ENCODE assay signal across 9 cellular contexts in the genomic region with DNA sequence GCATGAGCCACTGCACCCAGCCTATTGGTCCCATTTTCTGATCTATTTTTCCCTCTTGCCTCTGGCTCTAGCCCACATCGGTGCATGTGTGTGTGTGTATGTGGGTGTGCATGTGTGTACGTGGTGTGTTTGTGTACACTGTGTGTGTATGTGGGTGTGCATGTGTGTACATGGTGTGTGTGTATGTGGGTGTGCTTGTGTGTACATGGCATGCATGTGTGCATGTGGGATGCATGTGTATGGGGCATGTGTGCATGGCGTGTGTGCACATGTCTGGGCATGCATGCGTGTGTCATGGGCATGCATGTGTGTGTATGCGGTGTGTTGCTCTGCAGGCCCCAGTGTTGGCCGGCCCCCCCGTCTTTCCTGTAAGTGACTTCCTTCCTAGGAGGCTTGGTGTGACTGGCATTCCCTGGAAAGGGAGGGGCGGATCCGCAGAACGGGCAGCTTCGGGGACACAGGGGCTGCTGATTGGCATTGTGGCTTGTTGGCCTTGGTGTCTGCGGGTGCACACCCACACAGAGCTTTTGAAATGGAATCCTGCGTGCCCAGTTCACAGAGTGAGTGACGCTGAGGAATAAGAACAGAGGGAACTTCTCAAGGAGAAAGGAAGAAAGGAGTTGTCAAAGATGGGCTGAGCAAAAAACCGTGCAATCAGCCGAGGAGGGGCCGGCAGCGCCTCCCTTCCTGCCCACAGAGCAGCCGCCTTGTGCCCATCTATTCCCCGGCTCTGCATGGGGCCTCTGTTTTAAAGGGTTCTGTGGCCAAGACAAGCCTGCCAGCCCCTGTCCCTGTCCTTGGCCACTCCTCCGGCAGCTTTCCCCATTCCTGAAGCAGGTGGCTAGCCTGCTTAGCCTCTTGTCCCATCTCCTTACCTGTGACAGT. TPM values are rescaled to one million over a fixed set of nuclear protein-coding genes. Genes with fewer than 3 reads are reported as not detected.
DNase-seq lines count a peak whose midpoint lies in the region; ATAC-seq and TF ChIP-seq lines count a peak whose summit lies in the region.
"Had no signal": no experiment of that assay in that cellular context is flagged by ENCODE, and none has a peak within 500 bp of the region (broad histone marks: within the 10 kb centered on the region; RNA-seq: fewer than 3 reads in every experiment).

No MANE protein-coding gene starts in this region.

- H3K4me1 Mint-ChIP-seq in T-helper 1 cell treated with Interleukin-12 subunit alpha and Interleukin-12 subunit beta and Interleukin-4 antibody, amounts not matched to agents 30 μg/mL and 1 μg/mL, for 36 hours (ENCODE audit: low read depth), result peaks cover 37% of the 10 kb centered on the region
- H3K4me1 Mint-ChIP-seq in activated naive CD8-positive, alpha-beta T cell treated with anti-CD3 and anti-CD28 coated beads, Interleukin-2, amount 50 U/mL, for 24 hours, result peaks cover 56% of the 10 kb centered on the region

- TF ChIP-seq CTCF in right lobe of liver (IDR thresholded peaks at IDR 0.05), result no peak

- H3K4me1 ChIP-seq in right lobe of liver (peaks cover 2 to 64% (median 39%) of the 10 kb centered on the region in 4 donors), thymus (ENCODE audit: control insufficient read depth, insufficient read depth, low read length) (peaks cover 10% of the 10 kb centered on the region)

- H3K27me3 ChIP-seq in right lobe of liver, result no peaks in the 10 kb centered on the region
- H3K27me3 ChIP-seq in thymus (ENCODE audit: control insufficient read depth, insufficient read depth), result peaks cover 9% of the 10 kb centered on the region
- H3K27me3 ChIP-seq: brain microvascular endothelial cell had no signal

- no peak overlapping the region for H3K4me3 ChIP-seq in right lobe of liver
- no peak overlapping the region for H3K4me3 ChIP-seq in thymus (ENCODE audit: low read length)

- peaks cover 8% of the 10 kb centered on the region for H3K36me3 Mint-ChIP-seq in T-helper 1 cell treated with Interleukin-12 subunit alpha and Interleukin-12 subunit beta and Interleukin-4 antibody, amounts not matched to agents 30 μg/mL and 1 μg/mL, for 36 hours (ENCODE audit: low read depth)
- H3K36me3 Mint-ChIP-seq in activated naive CD8-positive, alpha-beta T cell treated with anti-CD3 and anti-CD28 coated beads, Interleukin-2, amount 50 U/mL, for 24 hours (ENCODE audit: low read depth), result peaks cover 15% of the 10 kb centered on the region

- no peaks in the 10 kb centered on the region for H3K27me3 Mint-ChIP-seq in T-helper 1 cell treated with Interleukin-12 subunit alpha and Interleukin-12 subunit beta and Interleukin-4 antibody, amounts not matched to agents 30 μg/mL and 1 μg/mL, for 36 hours (ENCODE audit: low read depth)
- H3K27me3 Mint-ChIP-seq in activated naive CD8-positive, alpha-beta T cell treated with anti-CD3 and anti-CD28 coated beads, Interleukin-2, amount 50 U/mL, for 24 hours, result no peaks in the 10 kb centered on the region

- peak overlapping the region; percentile 78 for H3K4me3 Mint-ChIP-seq in T-helper 1 cell treated with Interleukin-12 subunit alpha and Interleukin-12 subunit beta and Interleukin-4 antibody, amounts not matched to agents 30 μg/mL and 1 μg/mL, for 36 hours
- peak overlapping the region; percentile 61 for H3K4me3 Mint-ChIP-seq in activated naive CD8-positive, alpha-beta T cell treated with anti-CD3 and anti-CD28 coated beads, Interleukin-2, amount 50 U/mL, for 24 hours

- no peak for TF ChIP-seq POLR2A in right lobe of liver (IDR thresholded peaks at IDR 0.05)

- H3K27ac ChIP-seq in right lobe of liver (peak overlapping the region; percentile 92 to 98 (median 94)), thymus (ENCODE audit: low read depth) (peak overlapping the region; percentile 59)

- no peaks in the 10 kb centered on the region for H3K9me3 Mint-ChIP-seq in T-helper 1 cell treated with Interleukin-12 subunit alpha and Interleukin-12 subunit beta and Interleukin-4 antibody, amounts not matched to agents 30 μg/mL and 1 μg/mL, for 36 hours
- H3K9me3 Mint-ChIP-seq in activated naive CD8-positive, alpha-beta T cell treated with anti-CD3 and anti-CD28 coated beads, Interleukin-2, amount 50 U/mL, for 24 hours, result no peaks in the 10 kb centered on the region

- H3K9me3 ChIP-seq in right lobe of liver (no peaks in the 10 kb centered on the region), thymus (ENCODE audit: control insufficient read depth) (no peaks in the 10 kb centered on the region)

- peak overlapping the region; percentile 60 for H3K27ac Mint-ChIP-seq in T-helper 1 cell treated with Interleukin-12 subunit alpha and Interleukin-12 subunit beta and Interleukin-4 antibody, amounts not matched to agents 30 μg/mL and 1 μg/mL, for 36 hours
- H3K27ac Mint-ChIP-seq in activated naive CD8-positive, alpha-beta T cell treated with anti-CD3 and anti-CD28 coated beads, Interleukin-2, amount 50 U/mL, for 24 hours, result peak overlapping the region; percentile 44

- WGBS in right lobe of liver (ENCODE audit: insufficient coverage, low coverage, low lambda C conversion rate, missing lambda C conversion rate), result 29% methylated on average over 7 of the region's 21 CpGs
- 57% methylated on average over 21 of the region's 21 CpGs for WGBS in thymus

- no peak for ATAC-seq in activated naive CD8-positive, alpha-beta T cell treated with anti-CD3 and anti-CD28 coated beads, Interleukin-2, amount 50 U/mL, for 24 hours
- ATAC-seq in right lobe of liver, result no peak

- intact Hi-C loops in right lobe of liver (cut with DNase I), result no loop called here

- H3K36me3 ChIP-seq in right lobe of liver, result peaks cover 0 to 7% (median 2%) of the 10 kb centered on the region in 4 donors
- H3K36me3 ChIP-seq in thymus (ENCODE audit: control insufficient read depth, insufficient read depth), result no peaks in the 10 kb centered on the region
- H3K36me3 ChIP-seq: brain microvascular endothelial cell had no signal

- DNase-seq in T-helper 1 cell, result no peak
- no peak for DNase-seq in activated naive CD8-positive, alpha-beta T cell treated with anti-CD3 and anti-CD28 coated beads, Interleukin-2, amount 50 U/mL, for 24 hours
- no peak for DNase-seq in right lobe of liver
- DNase-seq in NCI-H2081 treated with DMSO at 0.1 percent for 48 hours (lab: John Stamatoyannopoulos, UW), result no peak
- no peak for DNase-seq in AG08396 (ENCODE audit: low spot score)
- DNase-seq in NCI-H1417 treated with DMSO at 0.1 percent for 48 hours (lab: John Stamatoyannopoulos, UW), result no peak
- DNase-seq: brain microvascular endothelial cell had no signal

RNA-seq across cellular contexts. Expression of a gene that starts 8.0 kb away (rescaled TPM):
- total RNA-seq in right lobe of liver, result 10 to 100 TPM; 52.9 to 87.5 (median 58.9) TPM
- 59.0 TPM for polyA plus RNA-seq in thymus

RNA-seq across cellular contexts. Expression of a gene that starts 49.2 kb away (rescaled TPM):
- 100 to 1,000 TPM in 1 of 6 experiments, 10 to 100 TPM in 5; 16.6 to 137 (median 23.2) TPM for total RNA-seq in right lobe of liver
- 198 TPM for polyA plus RNA-seq in thymus
